8 cellular contexts compared by ENCODE assay signal in the genomic region with DNA sequence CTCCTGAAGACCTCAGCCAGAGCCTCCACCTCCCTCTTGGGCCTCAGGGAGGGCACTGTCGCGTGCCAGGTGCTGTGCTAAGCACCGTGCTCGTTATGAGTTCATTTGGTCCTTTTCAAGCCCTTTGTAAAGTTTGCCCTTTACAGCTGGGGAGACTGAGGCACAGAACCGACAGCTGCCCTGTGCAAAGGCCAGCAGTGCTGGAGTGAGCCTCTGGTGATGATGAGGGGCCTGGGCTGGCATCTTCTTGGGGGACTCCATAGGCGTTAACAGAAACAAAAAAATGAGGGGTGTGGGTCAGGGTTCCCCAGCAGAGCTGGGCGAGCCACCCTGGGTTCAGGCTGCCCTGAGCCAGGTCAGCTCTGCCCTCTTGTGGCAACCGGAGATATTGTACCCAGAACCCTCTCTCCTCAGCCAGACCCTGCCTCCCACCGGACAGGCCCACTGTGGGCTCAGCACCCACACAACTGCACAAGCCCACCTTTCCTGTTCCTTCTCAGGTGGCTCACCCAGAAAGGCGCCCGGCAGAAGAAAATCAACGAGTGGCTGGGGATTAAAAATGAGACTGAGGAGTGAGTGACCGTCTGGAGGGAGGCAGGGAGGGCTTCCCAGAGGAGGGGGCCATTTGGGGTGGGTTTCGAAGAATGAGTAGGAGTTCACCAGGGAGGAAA. TPM values are rescaled to one million over a fixed set of nuclear protein-coding genes. Genes with fewer than 3 reads are reported as not detected.
DNase-seq lines count a peak whose midpoint lies in the region; ATAC-seq and TF ChIP-seq lines count a peak whose summit lies in the region.

No MANE protein-coding gene starts in this region.

- no peak overlapping the region for H3K4me3 Mint-ChIP-seq in activated CD8-positive, alpha-beta T cell treated with anti-CD3 and anti-CD28 coated beads, Interleukin-2, amount 10 ng/mL, durations not matched to agents 7 days and 5 days

- CTCF ChIA-PET in activated CD8-positive, alpha-beta T cell treated with anti-CD3 and anti-CD28 coated beads, Interleukin-2, amount 10 ng/mL, durations not matched to agents 7 days and 5 days (lab: Charles Lee), result interaction anchor here (0.6 to 3.7 kb wide), 16 partner anchors 10 to 222 kb away, joined by 3 to 35 read pairs (median 4); a partner anchor contains a TSS

- H3K9me2 ChIP-seq in MM.1S (replicated peaks; ENCODE audit: insufficient read depth, low read length), result no peaks in the 10 kb centered on the region

- no peak overlapping the region for H3K27ac ChIP-seq in MM.1S (ENCODE audit: low read length)

- H3K4me3 ChIP-seq in MM.1S (ENCODE audit: low read length) (no peak overlapping the region), epithelial cell of esophagus (ENCODE audit: low read length) (no peak overlapping the region)

- peak; percentile 12 for DNase-seq in NCI-H510A treated with DMSO at 0.1 percent for 48 hours (lab: John Stamatoyannopoulos, UW)
- no peak for DNase-seq in NCI-H510A (lab: John Stamatoyannopoulos, UW)
- DNase-seq in MM.1S, result peak; percentile 55
- peak; percentile 75 for DNase-seq in activated CD8-positive, alpha-beta T cell treated with anti-CD3 and anti-CD28 coated beads, Interleukin-2, amount 10 ng/mL, durations not matched to agents 7 days and 5 days
- no peak for DNase-seq in epithelial cell of esophagus (ENCODE audit: low read depth)
- DNase-seq in omental fat pad (ENCODE audit: low spot score), result no peak

- POLR2A ChIA-PET in activated CD8-positive, alpha-beta T cell treated with anti-CD3 and anti-CD28 coated beads, Interleukin-2, amount 10 ng/mL, durations not matched to agents 7 days and 5 days (lab: Charles Lee), result no interaction called here

- H3K27me3 ChIP-seq in MM.1S (replicated peaks; ENCODE audit: insufficient read depth, low read length), result no peaks in the 10 kb centered on the region

- peaks cover 4% of the 10 kb centered on the region; the same call in 1 of the 2 replicates for H3F3A ChIP-seq in MM.1S (ENCODE audit: insufficient read depth, low read length)

- ATAC-seq in activated CD8-positive, alpha-beta T cell treated with anti-CD3 and anti-CD28 coated beads, Interleukin-2, amount 10 ng/mL, durations not matched to agents 7 days and 5 days, result peak; percentile 98
- ATAC-seq in omental fat pad (ENCODE audit: low FRiP score), result peak; percentile 45
- ATAC-seq in GM21381 (IDR thresholded peaks at IDR 0.05; ENCODE audit: unreplicated experiment), result no peak
- ATAC-seq in GM21737 (IDR thresholded peaks at IDR 0.05; ENCODE audit: unreplicated experiment), result no peak

- peaks cover 9% of the 10 kb centered on the region for H3K4me1 Mint-ChIP-seq in activated CD8-positive, alpha-beta T cell treated with anti-CD3 and anti-CD28 coated beads, Interleukin-2, amount 10 ng/mL, durations not matched to agents 7 days and 5 days (ENCODE audit: low read depth)

- H3K4me1 ChIP-seq in MM.1S (ENCODE audit: low read length), result no peaks in the 10 kb centered on the region

- H3K36me3 ChIP-seq in MM.1S (replicated peaks; ENCODE audit: insufficient read depth, low read length), result no peaks in the 10 kb centered on the region

- TF ChIP-seq CTCF in MM.1S (IDR thresholded peaks at IDR 0.05; ENCODE audit: low read length) (peak; percentile 76), epithelial cell of esophagus (IDR thresholded peaks at IDR 0.05; ENCODE audit: insufficient read depth, low read depth, low read length, missing control alignments) (peak; percentile 73), omental fat pad (IDR thresholded peaks at IDR 0.05) (peak in 1 of 3 donors; percentile 67)

- no peaks in the 10 kb centered on the region for H4K20me1 ChIP-seq in MM.1S (ENCODE audit: insufficient read depth, low read length)

- no peaks in the 10 kb centered on the region for H3K27me3 Mint-ChIP-seq in activated CD8-positive, alpha-beta T cell treated with anti-CD3 and anti-CD28 coated beads, Interleukin-2, amount 10 ng/mL, durations not matched to agents 7 days and 5 days (ENCODE audit: low read depth)

- no peak overlapping the region for H2AFZ ChIP-seq in MM.1S (ENCODE audit: low read length)

- no peaks in the 10 kb centered on the region for H3K9me3 ChIP-seq in MM.1S (replicated peaks; ENCODE audit: insufficient read depth, low read length)

- H3K79me2 ChIP-seq in MM.1S (ENCODE audit: low read length), result no peaks in the 10 kb centered on the region

- no peak overlapping the region for H3K27ac Mint-ChIP-seq in activated CD8-positive, alpha-beta T cell treated with anti-CD3 and anti-CD28 coated beads, Interleukin-2, amount 10 ng/mL, durations not matched to agents 7 days and 5 days

- H3K9ac ChIP-seq in MM.1S (ENCODE audit: low read length), result no peak overlapping the region

- peaks cover 3% of the 10 kb centered on the region for H3K36me3 Mint-ChIP-seq in activated CD8-positive, alpha-beta T cell treated with anti-CD3 and anti-CD28 coated beads, Interleukin-2, amount 10 ng/mL, durations not matched to agents 7 days and 5 days (ENCODE audit: low read depth)

- no peak overlapping the region for H3K4me2 ChIP-seq in MM.1S (ENCODE audit: low read depth, low read length)

- H3K9me3 Mint-ChIP-seq in activated CD8-positive, alpha-beta T cell treated with anti-CD3 and anti-CD28 coated beads, Interleukin-2, amount 10 ng/mL, durations not matched to agents 7 days and 5 days (ENCODE audit: insufficient read depth), result no peaks in the 10 kb centered on the region

RNA-seq across cellular contexts. Expression of a gene that starts 5.5 kb away (rescaled TPM):
- total RNA-seq in activated CD8-positive, alpha-beta T cell treated with anti-CD3 and anti-CD28 coated beads, Interleukin-2, amount 10 ng/mL, durations not matched to agents 7 days and 5 days, result 10 to 100 TPM; 67.4 to 72.3 TPM
- 100 to 1,000 TPM in 2 of 4 donors, 10 to 100 TPM in 2; 74.8 to 466 (median 148) TPM for total RNA-seq in omental fat pad

RNA-seq across cellular contexts. Expression of a gene that starts 15.1 kb away (rescaled TPM):
- 1 to 10 TPM; 7.8 to 9.2 TPM for total RNA-seq in activated CD8-positive, alpha-beta T cell treated with anti-CD3 and anti-CD28 coated beads, Interleukin-2, amount 10 ng/mL, durations not matched to agents 7 days and 5 days
- 10 to 100 TPM in 1 of 4 donors, 1 to 10 TPM in 3; 6.3 to 11.7 (median 7.4) TPM for total RNA-seq in omental fat pad

RNA-seq across cellular contexts. Expression of a gene that starts 24.9 kb away (rescaled TPM):
- total RNA-seq in activated CD8-positive, alpha-beta T cell treated with anti-CD3 and anti-CD28 coated beads, Interleukin-2, amount 10 ng/mL, durations not matched to agents 7 days and 5 days, result 10 to 100 TPM in 1 of 2 experiments, 1 to 10 TPM in 1; 9.2 to 10.9 TPM
- total RNA-seq in omental fat pad, result 10 to 100 TPM; 19.6 to 29.7 (median 22.5) TPM

RNA-seq across cellular contexts. Expression of a gene that starts 35.7 kb away (rescaled TPM):
- 1 to 10 TPM; 5.6 to 6.2 TPM for total RNA-seq in activated CD8-positive, alpha-beta T cell treated with anti-CD3 and anti-CD28 coated beads, Interleukin-2, amount 10 ng/mL, durations not matched to agents 7 days and 5 days
- total RNA-seq in omental fat pad, result 1 to 10 TPM in 1 of 4 donors, under 1 TPM in 1, not detected in 2; 0.63 to 2.0 TPM

RNA-seq across cellular contexts. Expression of a gene that starts 58.1 kb away (rescaled TPM):
- under 1 TPM in 1 of 2 experiments, not detected in 1; 0.08 TPM for total RNA-seq in activated CD8-positive, alpha-beta T cell treated with anti-CD3 and anti-CD28 coated beads, Interleukin-2, amount 10 ng/mL, durations not matched to agents 7 days and 5 days
- total RNA-seq in omental fat pad, result 1 to 10 TPM in 1 of 4 donors, under 1 TPM in 2, not detected in 1; 0.12 to 1.5 (median 0.63) TPM

Comparison
In these comparisons a context has a peak if more than half of its experiments do, and no peak if none do; other contexts are left out.
1. DNase-seq: peak in NCI-H510A treated with DMSO at 0.1 percent for 48 hours (single experiment), MM.1S (single experiment) and activated CD8-positive, alpha-beta T cell treated with anti-CD3 and anti-CD28 coated beads, Interleukin-2, amount 10 ng/mL, durations not matched to agents 7 days and 5 days (single experiment); none in NCI-H510A (single experiment), epithelial cell of esophagus (single experiment) and omental fat pad (single experiment).
2. ATAC-seq: peak in activated CD8-positive, alpha-beta T cell treated with anti-CD3 and anti-CD28 coated beads, Interleukin-2, amount 10 ng/mL, durations not matched to agents 7 days and 5 days (single experiment) and omental fat pad (single experiment); none in GM21381 (single experiment) and GM21737 (single experiment).